In the genomic region with DNA sequence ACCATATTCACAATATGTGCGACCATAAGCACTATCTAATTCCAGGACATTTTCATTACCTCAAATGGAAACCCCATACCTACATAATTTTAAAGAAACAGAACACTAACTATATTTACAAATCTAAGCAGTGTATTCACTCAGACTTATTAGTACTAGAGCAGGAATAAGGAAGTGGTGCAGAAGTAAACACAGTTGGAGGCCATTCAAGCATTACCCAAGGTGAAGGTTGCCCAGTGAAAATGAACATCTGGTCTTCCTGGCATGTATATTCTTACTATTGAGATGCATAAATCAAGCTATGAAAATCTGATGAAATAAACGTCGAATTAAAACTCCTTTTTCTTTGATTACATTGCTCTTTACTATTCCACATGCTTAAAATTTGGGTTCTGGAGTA, we compare ENCODE assay signal across 17 cellular contexts.
"Had no signal": no experiment of that assay in that cellular context is flagged by ENCODE, and none has a peak within 500 bp of the region (broad histone marks: within the 10 kb centered on the region; RNA-seq: fewer than 3 reads in every experiment).

No MANE protein-coding gene starts in this region.

- FAIRE-seq: keratinocyte had no signal

- DNase-seq: dorsolateral prefrontal cortex; effector CD8-positive, alpha-beta T cell; endodermal cell; foreskin fibroblast; gastrocnemius medialis; head of caudate nucleus; natural killer cell; stimulated activated CD4-positive, alpha-beta T cell treated with anti-CD3 and anti-CD28 coated beads, Interleukin-12 subunit alpha, Interleukin-12 subunit beta, amount 100 ng/mL, for 4 hours; stimulated activated CD4-positive, alpha-beta T cell treated with anti-CD3 and anti-CD28 coated beads, Interleukin-1b, Interleukin-23, amount 100 ng/mL, for 48 hours; stimulated activated CD4-positive, alpha-beta T cell treated with anti-CD3 and anti-CD28 coated beads, Interleukin-4, amount 100 ng/mL, for 1 hour; stimulated activated CD8-positive, alpha-beta memory T cell treated with anti-CD3 and anti-CD28 coated beads, Interleukin-4, amount 100 ng/mL, for 48 hours; stimulated activated naive CD4-positive, alpha-beta T cell; stimulated activated naive CD8-positive, alpha-beta T cell treated with anti-CD3 and anti-CD28 coated beads, Interleukin-15, amount 100 ng/mL, for 72 hours; transverse colon; upper lobe of right lung; uterus had no signal
